Comparison of ENCODE assay signal across 9 cellular contexts in genomic region chr9:89743576-89744254, GRCh38.
DNase-seq lines count a peak whose midpoint lies in the region; ATAC-seq, FAIRE-seq and TF ChIP-seq lines count a peak whose summit lies in the region.
"Had no signal": no experiment of that assay in that cellular context is flagged by ENCODE, and none has a peak within 500 bp of the region (broad histone marks: within the 10 kb centered on the region; RNA-seq: fewer than 3 reads in every experiment).

No MANE protein-coding gene starts in this region.

- TF ChIP-seq CTCF in H9 (conservative IDR thresholded peaks at IDR 0.05): peak; percentile 49; the same call in 2 of the 3 replicates
- TF ChIP-seq CTCF in heart left ventricle (IDR thresholded peaks at IDR 0.05): no peak

- H3K9me3 Mint-ChIP-seq in H9: no peaks in the 10 kb centered on the region; a peak in 1 of 5 replicates

- H3K9ac ChIP-seq in H9 (ENCODE audit: extremely low read depth, insufficient read length, low read length): no peak overlapping the region

- H2AFZ ChIP-seq in H9 (ENCODE audit: low read length): no peak overlapping the region

- H3K14ac ChIP-seq in H9 (ENCODE audit: insufficient read depth, low read length): no peak overlapping the region

- H3K27ac ChIP-seq in H9 (ENCODE audit: insufficient read length, low read depth, low read length): no peak overlapping the region
- H3K27ac ChIP-seq in heart left ventricle: no peak overlapping the region
- H3K27ac ChIP-seq: adrenal gland had no signal

- no peaks in the 10 kb centered on the region for H3K23me2 ChIP-seq in H9 (ENCODE audit: insufficient read length, low read depth, low read length, poor library complexity, severe bottlenecking)

- no peak overlapping the region for H2BK5ac ChIP-seq in H9 (ENCODE audit: insufficient read length, low read length)

- H3K27ac Mint-ChIP-seq in H9: peak overlapping the region in 1 of 3 experiments; percentile 71; a peak in 3 of 7 replicates

- H3K4me2 ChIP-seq in H9 (ENCODE audit: insufficient read depth, insufficient read length, low read length): no peak overlapping the region

- no peak overlapping the region for H2BK12ac ChIP-seq in H9 (ENCODE audit: insufficient read length, low read depth, low read length)

- H3K9me3 ChIP-seq in H9 (ENCODE audit: control insufficient read depth, low read depth, low read length) (no peaks in the 10 kb centered on the region), heart left ventricle (peaks cover 0 to 6% (median 0%) of the 10 kb centered on the region in 12 donors)
- H3K9me3 ChIP-seq: adrenal gland had no signal

- DNase-seq in GM12891 (ENCODE audit: insufficient read length, low spot score) (no peak), H9 (peak; percentile 76), T follicular helper cell (ENCODE audit: low read depth) (peak; percentile 25), HEK293T (ENCODE audit: extremely low spot score) (no peak), NCI-H187 treated with DMSO at 0.1 percent for 48 hours (lab: John Stamatoyannopoulos, UW) (no peak), heart left ventricle (no peak)
- peak; percentile 16 for DNase-seq in effector CD4-positive, alpha-beta T cell

- intact Hi-C loops in heart left ventricle (cut with DNase I): no loop called here

- no peaks in the 10 kb centered on the region; a peak in 1 of 7 replicates for H3K36me3 Mint-ChIP-seq in H9 (ENCODE audit: insufficient read depth in 1 of 3, low read depth in 3 of 3)

- no peak overlapping the region for H4K8ac ChIP-seq in H9 (replicated peaks; ENCODE audit: insufficient read length, low read depth, low read length)

- no peak for ATAC-seq in HG03571 (IDR thresholded peaks at IDR 0.05; ENCODE audit: unreplicated experiment)
- no peak for ATAC-seq in heart left ventricle

- no peaks in the 10 kb centered on the region for H4K20me1 ChIP-seq in H9 (ENCODE audit: control insufficient read depth, insufficient read depth, insufficient read length)

- no CpG with 5 or more reads among the region's 8 CpGs for WGBS in H9 (ENCODE audit: extremely low coverage, insufficient read length, low lambda C conversion rate)
- WGBS in heart left ventricle, 4 donors: 71 to 90% (median 81%) methylated on average over 5 to 8 of the region's 8 CpGs

- no peak overlapping the region for H4K91ac ChIP-seq in H9 (ENCODE audit: insufficient read length, low read depth, low read length)

- no peak overlapping the region for H3K4me3 ChIP-seq in heart left ventricle
- H3K4me3 ChIP-seq: adrenal gland had no signal

- H3K27me3 ChIP-seq in H9 (ENCODE audit: insufficient read depth, low read length) (no peaks in the 10 kb centered on the region), heart left ventricle (no peaks in the 10 kb centered on the region)
- H3K27me3 ChIP-seq: adrenal gland had no signal

- no peak overlapping the region for H3T11ph ChIP-seq in H9 (ENCODE audit: low read length)

- H3K4me1 Mint-ChIP-seq in H9: peaks cover 20 to 26% of the 10 kb centered on the region in 2 experiments

- no peak overlapping the region for H2AK5ac ChIP-seq in H9 (ENCODE audit: insufficient read length, low read length)

- H3K79me1 ChIP-seq in H9 (ENCODE audit: insufficient read depth, low read depth, low read length, poor library complexity, severe bottlenecking): no peaks in the 10 kb centered on the region

- H4K5ac ChIP-seq in H9 (ENCODE audit: insufficient read length, low read depth, low read length): no peak overlapping the region

- H3K56ac ChIP-seq in H9 (ENCODE audit: insufficient read length, low read depth, low read length): no peak overlapping the region

- H2BK15ac ChIP-seq in H9 (ENCODE audit: low read depth, low read length): no peak overlapping the region

- FAIRE-seq in GM12891 (lab: Jason Lieb, UNC): peak; percentile 71

- no peak overlapping the region for H3K4ac ChIP-seq in H9 (ENCODE audit: low read depth, low read length)

- no peaks in the 10 kb centered on the region for H3K36me3 ChIP-seq in heart left ventricle
- H3K36me3 ChIP-seq: adrenal gland had no signal

- H3K4me1 ChIP-seq in H9 (ENCODE audit: insufficient read depth, low read length) (no peaks in the 10 kb centered on the region; the same call in 1 of the 2 replicates), heart left ventricle (peaks cover 0 to 27% (median 9%) of the 10 kb centered on the region in 12 donors)
- H3K4me1 ChIP-seq: adrenal gland had no signal

- no peaks in the 10 kb centered on the region for H3K79me2 ChIP-seq in H9 (ENCODE audit: insufficient read depth, low read length)

- H3K18ac ChIP-seq in H9 (ENCODE audit: insufficient read length, low read depth, low read length): no peak overlapping the region

- POLR2A ChIA-PET in HEK293T (lab: Yijun Ruan, JAX): interaction anchor here (1.2 kb wide), 1 partner anchor 139 kb away, joined by 3 read pairs; the partner anchor contains the start of gene GADD45G

- H2BK20ac ChIP-seq in H9 (ENCODE audit: low read depth, low read length, poor library complexity, severe bottlenecking): no peak overlapping the region

- H2BK120ac ChIP-seq in H9 (ENCODE audit: low read depth, low read length, poor library complexity, severe bottlenecking): no peak overlapping the region

- peaks cover 14% of the 10 kb centered on the region for H3K27me3 Mint-ChIP-seq in H9 (ENCODE audit: low read depth)

- CTCF ChIA-PET in HEK293T (lab: Yijun Ruan, JAX): interaction anchor here (0.9 kb wide), 1 partner anchor 141 kb away, joined by 4 read pairs; no protein-coding TSS in a partner anchor

- H3K4me3 Mint-ChIP-seq in H9: no peak overlapping the region

- TF ChIP-seq POLR2A in GM12891 (IDR thresholded peaks at IDR 0.05; ENCODE audit: low read depth, low read length): no peak
- TF ChIP-seq POLR2A in heart left ventricle (IDR thresholded peaks at IDR 0.05): no peak

- no peak overlapping the region for H3K23ac ChIP-seq in H9 (ENCODE audit: insufficient read length, low read depth, low read length)

TF ChIP-seq in GM12891, 5 proteins besides CTCF, POLR2A, EP300 and RAD21:
- TF ChIP-seq SPI1 (IDR thresholded peaks at IDR 0.05; ENCODE audit: low read depth, low read length): no peak
- no peak for TF ChIP-seq POLR2AphosphoS5 (IDR thresholded peaks at IDR 0.05; ENCODE audit: low read depth, low read length)
- no peak for TF ChIP-seq TAF1 (IDR thresholded peaks at IDR 0.05; ENCODE audit: low read depth, low read length)
- no peak for TF ChIP-seq POU2F2 (IDR thresholded peaks at IDR 0.05; ENCODE audit: low read depth, low read length)
- no peak for TF ChIP-seq PAX5 (IDR thresholded peaks at IDR 0.05; ENCODE audit: insufficient read depth, low read length, severe bottlenecking)

TF ChIP-seq in HEK293T, 16 proteins besides CTCF, POLR2A, EP300 and RAD21:
- TF ChIP-seq BHLHE40 (IDR thresholded peaks at IDR 0.05; ENCODE audit: borderline replicate concordance) (no peak), SP1 (IDR thresholded peaks at IDR 0.05) (no peak), ZNF384 (IDR thresholded peaks at IDR 0.05) (no peak), CTBP1 (IDR thresholded peaks at IDR 0.05; ENCODE audit: borderline replicate concordance) (no peak), NFRKB (IDR thresholded peaks at IDR 0.05) (no peak), ARNT (IDR thresholded peaks at IDR 0.05) (no peak), FOXA1 (IDR thresholded peaks at IDR 0.05) (no peak), ELF4 (IDR thresholded peaks at IDR 0.05) (no peak), FOXK2 (IDR thresholded peaks at IDR 0.05) (no peak), PKNOX1 (IDR thresholded peaks at IDR 0.05) (no peak), HDGF (IDR thresholded peaks at IDR 0.05; ENCODE audit: borderline replicate concordance) (no peak), TARDBP (IDR thresholded peaks at IDR 0.05) (no peak), SUZ12 (IDR thresholded peaks at IDR 0.05) (no peak), FOXM1 (IDR thresholded peaks at IDR 0.05; ENCODE audit: borderline replicate concordance) (no peak), L3MBTL2 (conservative IDR thresholded peaks at IDR 0.05) (no peak), LEF1 (IDR thresholded peaks at IDR 0.05; ENCODE audit: borderline replicate concordance) (no peak)

Comparison
In these comparisons a context has a peak if more than half of its experiments do, and no peak if none do; other contexts are left out.
1. DNase-seq: peak in H9 (single experiment), T follicular helper cell (single experiment) and effector CD4-positive, alpha-beta T cell (single experiment); none in GM12891 (single experiment), HEK293T (single experiment), NCI-H187 treated with DMSO at 0.1 percent for 48 hours (single experiment) and heart left ventricle (0 of 5).